22 cellular contexts compared by ENCODE assay signal in the genomic region with DNA sequence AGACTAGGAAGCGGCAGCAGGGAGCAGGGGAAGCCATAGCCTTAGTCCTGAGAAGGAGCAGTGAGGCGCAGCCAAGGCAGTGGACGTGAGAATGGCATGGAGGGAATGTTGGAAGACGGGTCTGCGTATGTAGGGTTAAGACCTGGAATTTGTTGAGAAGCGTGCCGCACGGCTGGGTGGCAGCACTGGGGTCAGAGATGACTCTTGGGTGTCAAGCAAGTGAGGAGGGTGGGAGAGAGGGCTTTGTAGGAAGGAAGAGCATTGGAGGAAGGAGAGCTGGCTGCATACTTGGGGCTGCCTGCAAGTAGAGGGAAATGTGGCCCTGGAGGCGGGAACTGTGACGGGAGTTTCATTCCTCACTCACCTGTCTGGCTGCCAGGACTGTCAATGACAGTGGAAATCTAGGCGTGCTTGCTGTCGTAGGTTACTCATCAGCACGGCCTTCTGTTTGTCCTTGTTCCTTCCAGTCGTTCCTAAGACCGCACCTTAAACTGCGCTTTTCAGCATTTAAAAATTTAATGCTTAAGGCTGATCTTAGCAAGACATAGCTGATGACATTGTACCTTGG.
DNase-seq lines count a peak whose midpoint lies in the region; TF ChIP-seq lines count a peak whose summit lies in the region.
"Had no signal": no experiment of that assay in that cellular context is flagged by ENCODE, and none has a peak within 500 bp of the region (broad histone marks: within the 10 kb centered on the region; RNA-seq: fewer than 3 reads in every experiment).

No MANE protein-coding gene starts in this region.

- no peak overlapping the region for H4K8ac ChIP-seq in mesenchymal stem cell (ENCODE audit: low read length)

- peaks cover 7% of the 10 kb centered on the region for H3F3A ChIP-seq in smooth muscle cell (ENCODE audit: low read depth)

- H3K14ac ChIP-seq in mesenchymal stem cell (ENCODE audit: low read length in 2 of 2): no peak overlapping the region

- H2AFZ ChIP-seq in mesenchymal stem cell (ENCODE audit: low read depth, low read length): no peak overlapping the region
- H2AFZ ChIP-seq in smooth muscle cell (ENCODE audit: low read depth): no peak overlapping the region
- H2AFZ ChIP-seq: neural progenitor cell had no signal

- H4K91ac ChIP-seq in mesenchymal stem cell (ENCODE audit: low read length): no peak overlapping the region

- no peak overlapping the region for H3K9ac ChIP-seq in mesenchymal stem cell (ENCODE audit: low read length)
- no peak overlapping the region for H3K9ac ChIP-seq in smooth muscle cell (ENCODE audit: low read depth)
- H3K9ac ChIP-seq: neural progenitor cell had no signal

- TF ChIP-seq CTCF in RWPE1 (conservative IDR thresholded peaks at IDR 0.05; ENCODE audit: low read depth): no peak
- TF ChIP-seq CTCF in smooth muscle cell (IDR thresholded peaks at IDR 0.05; ENCODE audit: borderline replicate concordance, insufficient read depth, poor library complexity, severe bottlenecking): no peak

- H2BK12ac ChIP-seq in mesenchymal stem cell (ENCODE audit: low read length in 2 of 2): peak overlapping the region in 1 of 2 experiments; percentile 1

- CTCF ChIA-PET in RWPE1 (lab: Yijun Ruan, JAX): no interaction called here

- H3K36me3 ChIP-seq in esophagus (ENCODE audit: control insufficient read depth in 2 of 2, insufficient read depth in 2 of 2, low read length in 1 of 2): no peaks in the 10 kb centered on the region
- peaks cover 17 to 31% of the 10 kb centered on the region in 2 experiments for H3K36me3 ChIP-seq in mesenchymal stem cell (ENCODE audit: control insufficient read depth in 1 of 2, insufficient read depth in 2 of 2, low read depth in 1 of 2, low read length in 2 of 2)
- H3K36me3 ChIP-seq in smooth muscle cell (ENCODE audit: low read depth): no peaks in the 10 kb centered on the region
- H3K36me3 ChIP-seq: neural progenitor cell had no signal

- no peak overlapping the region for H3K4me3 ChIP-seq in esophagus (ENCODE audit: low read depth in 1 of 2, low read length in 2 of 2)
- no peak overlapping the region for H3K4me3 ChIP-seq in mesenchymal stem cell (ENCODE audit: insufficient read depth in 1 of 2, low read depth in 1 of 2, low read length in 2 of 2)
- no peak overlapping the region for H3K4me3 ChIP-seq in smooth muscle cell
- H3K4me3 ChIP-seq: body of pancreas, neural progenitor cell had no signal

- peaks cover 0 to 25% of the 10 kb centered on the region in 2 donors for H3K4me1 ChIP-seq in esophagus (ENCODE audit: control insufficient read depth in 2 of 2, insufficient read depth in 2 of 2, low read length in 1 of 2)
- peaks cover 30% of the 10 kb centered on the region for H3K4me1 ChIP-seq in mesenchymal stem cell (ENCODE audit: control insufficient read depth, insufficient read depth, low read depth, low read length)
- H3K4me1 ChIP-seq in smooth muscle cell (ENCODE audit: low read depth): peaks cover 5% of the 10 kb centered on the region
- H3K4me1 ChIP-seq: neural progenitor cell had no signal

- no peaks in the 10 kb centered on the region for H3K27me3 ChIP-seq in esophagus (ENCODE audit: control insufficient read depth in 1 of 2, insufficient read depth in 2 of 2, low read length in 2 of 2)
- H3K27me3 ChIP-seq in mesenchymal stem cell (ENCODE audit: control insufficient read depth in 1 of 2, insufficient read depth in 1 of 2, low read length in 2 of 2): no peaks in the 10 kb centered on the region
- H3K27me3 ChIP-seq in smooth muscle cell (ENCODE audit: low read depth): no peaks in the 10 kb centered on the region
- H3K27me3 ChIP-seq: body of pancreas, neural progenitor cell had no signal

- H3K27ac ChIP-seq in RWPE1: peak overlapping the region; percentile 89
- peak overlapping the region; percentile 77 to 91 for H3K27ac ChIP-seq in esophagus (ENCODE audit: low read depth in 2 of 2, low read length in 1 of 2)
- peak overlapping the region; percentile 7 for H3K27ac ChIP-seq in mesenchymal stem cell (ENCODE audit: low read length, poor library complexity, severe bottlenecking)
- H3K27ac ChIP-seq in smooth muscle cell (ENCODE audit: low read depth): peak overlapping the region; percentile 68
- H3K27ac ChIP-seq: body of pancreas, neural progenitor cell had no signal

- H2BK5ac ChIP-seq in mesenchymal stem cell (ENCODE audit: low read depth, low read length, poor library complexity, severe bottlenecking): no peak overlapping the region

- no peak overlapping the region for H2BK120ac ChIP-seq in mesenchymal stem cell (ENCODE audit: low read depth, low read length)

- POLR2A ChIA-PET in RWPE1 (lab: Yijun Ruan, JAX; ENCODE audit: low non-redundant PET): no interaction called here

- peak overlapping the region in 1 of 2 experiments; percentile 35 for H3K4ac ChIP-seq in mesenchymal stem cell (ENCODE audit: low read depth in 1 of 2, low read length in 2 of 2)

- no peak overlapping the region for H2BK15ac ChIP-seq in mesenchymal stem cell (ENCODE audit: low read depth, poor library complexity, severe bottlenecking)

- H3K79me1 ChIP-seq in mesenchymal stem cell (replicated peaks; ENCODE audit: low read length, poor library complexity, severe bottlenecking): peaks cover 24% of the 10 kb centered on the region

- no peaks in the 10 kb centered on the region for H3K9me3 ChIP-seq in esophagus (ENCODE audit: control insufficient read depth in 2 of 2, insufficient read depth in 1 of 2, low read depth in 1 of 2, low read length in 1 of 2)
- H3K9me3 ChIP-seq in mesenchymal stem cell (ENCODE audit: control insufficient read depth, low read length): no peaks in the 10 kb centered on the region
- H3K9me3 ChIP-seq in smooth muscle cell (replicated peaks; ENCODE audit: low read depth): no peaks in the 10 kb centered on the region
- H3K9me3 ChIP-seq: body of pancreas had no signal

- H4K20me1 ChIP-seq in smooth muscle cell (ENCODE audit: low read depth): no peaks in the 10 kb centered on the region

- no peak overlapping the region for H2AK5ac ChIP-seq in mesenchymal stem cell (ENCODE audit: low read length, severe bottlenecking)

- peaks cover 12% of the 10 kb centered on the region for H3K79me2 ChIP-seq in smooth muscle cell (ENCODE audit: low read depth)

- WGBS in esophagus, 2 donors: 53 to 60% methylated on average over 16 of the region's 16 CpGs
- whole genome bisulfite sequencing in mesenchymal stem cell: 91% methylated on average over 16 of the region's 16 CpGs
- WGBS in smooth muscle cell (ENCODE audit: low lambda C conversion rate): 80% methylated on average over 16 of the region's 16 CpGs

- H3K23ac ChIP-seq in mesenchymal stem cell (ENCODE audit: low read length in 2 of 2): no peak overlapping the region

- H3K4me2 ChIP-seq in mesenchymal stem cell (ENCODE audit: low read length, poor library complexity, severe bottlenecking) (no peak overlapping the region), smooth muscle cell (no peak overlapping the region)
- H3K4me2 ChIP-seq: neural progenitor cell had no signal

- peak; percentile 73 for DNase-seq in RWPE1 (ENCODE audit: low spot score)
- DNase-seq in mesenchymal stem cell: no peak
- no peak for DNase-seq in smooth muscle cell (lab: John Stamatoyannopoulos, UW; ENCODE audit: unreplicated experiment)
- DNase-seq in activated CD4-positive, alpha-beta T cell treated with anti-CD3 and anti-CD28 coated beads for 1 hour: no peak
- no peak for DNase-seq in NCI-H524 treated with DMSO at 0.1 percent for 48 hours (lab: John Stamatoyannopoulos, UW)
- no peak for DNase-seq in stimulated activated CD4-positive, alpha-beta T cell treated with anti-CD3 and anti-CD28 coated beads, Interleukin-4, amount 100 ng/mL, for 24 hours
- DNase-seq in effector CD4-positive, alpha-beta T cell: no peak
- DNase-seq: activated CD4-positive, alpha-beta T cell treated with anti-CD3 and anti-CD28 coated beads for 48 hours; activated CD8-positive, alpha-beta memory T cell treated with anti-CD3 and anti-CD28 coated beads, Interleukin-2, amount 10 ng/mL, durations not matched to agents 7 days and 5 days; activated naive CD8-positive, alpha-beta T cell treated with anti-CD3 and anti-CD28 coated beads, Interleukin-2, amount 10 ng/mL, durations not matched to agents 7 days and 5 days; CD8-positive, alpha-beta T cell; cortex of kidney; DMS79 treated with DMSO at 0.1 percent for 48 hours; foreskin melanocyte; left colon; NCI-H1417 treated with DMSO at 0.1 percent for 48 hours; NCI-H2171 treated with DMSO at 0.1 percent for 48 hours; NCI-H526 treated with DMSO at 0.1 percent for 48 hours; Right ventricle myocardium superior had no signal

- no peak overlapping the region for H3K18ac ChIP-seq in mesenchymal stem cell (ENCODE audit: low read depth in 1 of 2, low read length in 2 of 2)

Comparison
In these comparisons a context has a peak if more than half of its experiments do, and no peak if none do; other contexts are left out.
1. H3K27ac ChIP-seq: peak in every context shown above with its lines; median percentile 89 in RWPE1; 84 in esophagus; 68 in smooth muscle cell; 7 in mesenchymal stem cell.